Comparison of ENCODE assay signal across 1 cellular context in the genomic region with DNA sequence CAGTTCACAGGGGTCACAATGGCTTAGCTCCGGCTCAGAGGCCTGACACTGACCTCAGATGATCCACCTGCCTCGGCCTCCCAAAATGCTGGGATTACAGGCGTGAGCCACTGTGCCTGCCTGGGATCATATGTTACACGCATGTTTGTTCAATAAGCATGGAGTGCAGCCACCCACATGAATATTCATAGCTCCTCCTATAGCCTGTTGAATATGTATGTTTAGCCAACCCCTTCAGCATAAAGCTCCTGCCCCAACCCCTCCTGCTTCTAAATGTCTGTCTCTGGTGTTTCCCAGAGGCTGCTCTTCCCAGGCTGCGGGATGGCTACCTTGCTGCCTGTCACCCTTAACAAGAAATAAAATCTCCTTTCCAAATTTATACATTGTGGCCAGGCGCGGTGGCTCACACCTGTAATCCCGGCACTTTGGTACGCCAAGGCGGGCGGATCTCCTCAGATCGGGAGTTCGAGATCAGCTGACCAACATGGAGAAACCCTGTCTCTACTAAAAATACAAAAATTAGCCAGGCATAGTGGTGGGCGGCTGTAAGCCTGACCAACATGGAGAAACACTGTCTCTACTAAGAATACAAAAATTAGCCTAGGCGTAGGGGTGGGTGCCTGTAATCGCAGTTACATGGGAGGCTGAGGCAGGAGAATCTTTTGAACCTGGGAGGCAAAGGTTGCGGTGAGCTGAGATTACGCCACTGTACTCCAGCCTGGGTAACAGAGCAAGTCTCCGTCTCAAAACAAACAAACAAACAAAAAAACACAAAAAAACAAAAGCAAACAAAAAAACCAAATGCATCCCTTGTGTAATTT.
TF ChIP-seq lines count a peak whose summit lies in the region.

No MANE protein-coding gene starts in this region.

TF ChIP-seq in GM23338, 12 proteins besides CTCF, POLR2A, EP300 and RAD21 (continued from another document):
- no peak for TF ChIP-seq ZNF462 (CRISPR knock-in tag; IDR thresholded peaks at IDR 0.05)
- no peak for TF ChIP-seq NANOG (IDR thresholded peaks at IDR 0.05; ENCODE audit: borderline replicate concordance)
- TF ChIP-seq JUNB (IDR thresholded peaks at IDR 0.05; ENCODE audit: unreplicated experiment) = no peak
- TF ChIP-seq, protein P1, sequence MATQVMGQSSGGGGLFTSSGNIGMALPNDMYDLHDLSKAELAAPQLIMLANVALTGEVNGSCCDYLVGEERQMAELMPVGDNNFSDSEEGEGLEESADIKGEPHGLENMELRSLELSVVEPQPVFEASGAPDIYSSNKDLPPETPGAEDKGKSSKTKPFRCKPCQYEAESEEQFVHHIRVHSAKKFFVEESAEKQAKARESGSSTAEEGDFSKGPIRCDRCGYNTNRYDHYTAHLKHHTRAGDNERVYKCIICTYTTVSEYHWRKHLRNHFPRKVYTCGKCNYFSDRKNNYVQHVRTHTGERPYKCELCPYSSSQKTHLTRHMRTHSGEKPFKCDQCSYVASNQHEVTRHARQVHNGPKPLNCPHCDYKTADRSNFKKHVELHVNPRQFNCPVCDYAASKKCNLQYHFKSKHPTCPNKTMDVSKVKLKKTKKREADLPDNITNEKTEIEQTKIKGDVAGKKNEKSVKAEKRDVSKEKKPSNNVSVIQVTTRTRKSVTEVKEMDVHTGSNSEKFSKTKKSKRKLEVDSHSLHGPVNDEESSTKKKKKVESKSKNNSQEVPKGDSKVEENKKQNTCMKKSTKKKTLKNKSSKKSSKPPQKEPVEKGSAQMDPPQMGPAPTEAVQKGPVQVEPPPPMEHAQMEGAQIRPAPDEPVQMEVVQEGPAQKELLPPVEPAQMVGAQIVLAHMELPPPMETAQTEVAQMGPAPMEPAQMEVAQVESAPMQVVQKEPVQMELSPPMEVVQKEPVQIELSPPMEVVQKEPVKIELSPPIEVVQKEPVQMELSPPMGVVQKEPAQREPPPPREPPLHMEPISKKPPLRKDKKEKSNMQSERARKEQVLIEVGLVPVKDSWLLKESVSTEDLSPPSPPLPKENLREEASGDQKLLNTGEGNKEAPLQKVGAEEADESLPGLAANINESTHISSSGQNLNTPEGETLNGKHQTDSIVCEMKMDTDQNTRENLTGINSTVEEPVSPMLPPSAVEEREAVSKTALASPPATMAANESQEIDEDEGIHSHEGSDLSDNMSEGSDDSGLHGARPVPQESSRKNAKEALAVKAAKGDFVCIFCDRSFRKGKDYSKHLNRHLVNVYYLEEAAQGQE (IDR thresholded peaks at IDR 0.05; ENCODE audit: unreplicated experiment) = no peak
- no peak for TF ChIP-seq ZNF114 (CRISPR knock-in tag; IDR thresholded peaks at IDR 0.05)
